ENCODE assay signal across 24 cellular contexts in the genomic region with DNA sequence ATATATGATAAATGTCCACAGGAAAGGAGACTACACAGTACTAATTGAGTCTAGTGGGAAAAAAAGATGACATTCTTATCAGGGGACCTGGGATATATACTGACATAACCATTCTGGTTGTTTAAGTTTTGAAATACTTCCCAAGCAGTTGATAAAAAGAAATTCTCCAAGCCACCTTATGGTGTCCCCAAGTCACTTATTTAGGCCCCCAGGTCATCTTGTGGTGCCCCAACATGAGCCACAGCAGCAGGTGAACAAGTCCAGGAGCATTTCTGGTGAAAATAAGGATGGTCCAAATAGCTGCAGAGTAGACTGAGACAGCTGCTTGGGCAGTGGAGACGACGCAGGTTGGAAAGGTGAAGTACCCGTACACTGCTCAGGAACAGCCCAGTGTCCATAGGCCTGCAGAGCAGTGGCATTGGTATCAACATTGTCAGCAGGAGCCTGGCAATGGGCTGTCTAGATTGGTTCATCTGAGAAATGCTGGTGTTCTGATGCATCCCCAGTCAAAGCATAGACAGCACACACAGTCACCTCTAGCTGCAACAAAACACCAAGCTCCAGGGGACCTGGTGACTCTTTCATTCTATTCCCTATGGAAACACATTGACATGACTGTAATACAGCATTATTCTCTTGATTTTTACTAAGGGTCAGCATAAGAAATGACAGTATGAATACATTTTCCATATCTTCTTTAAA.
DNase-seq lines count a peak whose midpoint lies in the region; ATAC-seq and TF ChIP-seq lines count a peak whose summit lies in the region.
"Had no signal": no experiment of that assay in that cellular context is flagged by ENCODE, and none has a peak within 500 bp of the region (broad histone marks: within the 10 kb centered on the region; RNA-seq: fewer than 3 reads in every experiment).

No MANE protein-coding gene starts in this region.

- no TSS peak for BruUV-seq in PC-3 (replicated peaks; lab: Mats Ljungman, UMichigan)

- no peak overlapping the region for H2BK12ac ChIP-seq in neuronal stem cell (ENCODE audit: low read length)

- H3K9me2 ChIP-seq in GM23248 (ENCODE audit: insufficient read depth), result no peaks in the 10 kb centered on the region
- H3K9me2 ChIP-seq in PC-3 (replicated peaks; ENCODE audit: low read length), result no peaks in the 10 kb centered on the region

- H3K79me2 ChIP-seq in GM23248 (ENCODE audit: insufficient read depth) (no peaks in the 10 kb centered on the region), PC-3 (ENCODE audit: low read length) (no peaks in the 10 kb centered on the region)

- H3K14ac ChIP-seq in neuronal stem cell (ENCODE audit: low read length), result no peak overlapping the region

- WGBS in GM23248 (ENCODE audit: low coverage in 1 of 2, low lambda C conversion rate in 2 of 2, missing lambda C conversion rate in 2 of 2), 2 experiments, result 95 to 100% methylated on average over 3 of the region's 3 CpGs
- no CpG with 5 or more reads among the region's 3 CpGs for WGBS in neuronal stem cell (ENCODE audit: extremely low coverage in 2 of 2, insufficient read length in 2 of 2, insufficient replicate concordance in 1 of 2), 2 donors

- H4K8ac ChIP-seq in neuronal stem cell (ENCODE audit: low read depth, low read length), result no peak overlapping the region

- no peaks in the 10 kb centered on the region for H3K79me1 ChIP-seq in neuronal stem cell (ENCODE audit: low read depth, low read length)

- H4K91ac ChIP-seq in neuronal stem cell (ENCODE audit: low read depth, low read length, poor library complexity), result no peak overlapping the region

- CTCF ChIA-PET in PC-3 (lab: Charles Lee), result interaction anchor here (0.5 kb wide), 1 partner anchor 108 kb away, joined by 5 read pairs; no protein-coding TSS in a partner anchor

- H2BK15ac ChIP-seq in neuronal stem cell (ENCODE audit: low read length), result no peak overlapping the region

- peak; percentile 30 for DNase-seq in GM23248
- DNase-seq in PC-3, result peak; percentile 50
- DNase-seq in dermis blood vessel endothelial cell, result peak; percentile 16
- no peak for DNase-seq in neuronal stem cell (ENCODE audit: low spot score)
- DNase-seq in activated gamma-delta T cell treated with Interleukin-2 at 50 U/mL for 16 hours, result no peak
- DNase-seq in stimulated activated naive CD4-positive, alpha-beta T cell (lab: John Stamatoyannopoulos, UW), result no peak
- no peak for DNase-seq in SIG-M5 treated with dmso at 0.1 percent for 504 hours (lab: John Stamatoyannopoulos, UW; ENCODE audit: unreplicated experiment)
- DNase-seq: activated CD4-positive, alpha-beta T cell treated with anti-CD3 and anti-CD28 coated beads, Interleukin-2, amount 10 ng/mL, durations not matched to agents 24 days and 14 days; activated naive CD8-positive, alpha-beta T cell treated with anti-CD3 and anti-CD28 coated beads, Interleukin-2, amount 10 ng/mL, durations not matched to agents 7 days and 5 days; CD4-positive, alpha-beta T cell; left colon; midbrain; NCI-H1436 treated with DMSO at 0.1 percent for 48 hours; NCI-H526; nephron progenitor cell; Right ventricle myocardium superior; small intestine; stimulated activated naive CD8-positive, alpha-beta T cell treated with anti-CD3 and anti-CD28 coated beads, Interleukin-15, Interleukin-2, amounts not matched to agents 100 U/mL and 50 U/mL, for 24 hours; T-helper 1 cell had no signal

- H2BK5ac ChIP-seq in neuronal stem cell (ENCODE audit: low read length), result no peak overlapping the region

- POLR2A ChIA-PET in PC-3 (lab: Charles Lee; ENCODE audit: unreplicated experiment), result interaction anchor here (0.7 kb wide), 1 partner anchor 92 kb away, joined by 4 read pairs; no protein-coding TSS in a partner anchor

- intact Hi-C loops in PC-3 (cut with micrococcal nuclease), result loop anchor here (1.0 to 10.0 kb wide), 2 partner anchors 42 to 236 kb away; no protein-coding TSS in a partner anchor

- H3K27ac ChIP-seq in GM23248 (0 out of 2 replicates have a peak overlapping the region, but pooled peaks have one; percentile 9), PC-3 (ENCODE audit: low read length) (peak overlapping the region; percentile 70), neuronal stem cell (replicated peaks; ENCODE audit: low read length) (no peak overlapping the region)
- H3K27ac ChIP-seq: gastroesophageal sphincter had no signal

- in situ Hi-C loops in GM23248 (cut with MboI), result no loop called here

- H3K4me3 ChIP-seq in GM23248 (no peak overlapping the region), PC-3 (ENCODE audit: low read length) (0 out of 2 replicates have a peak overlapping the region, but pooled peaks have one; percentile 37), neuronal stem cell (ENCODE audit: low read length in 2 of 2) (no peak overlapping the region)
- H3K4me3 ChIP-seq: gastroesophageal sphincter, HAP-1, tibial nerve had no signal

- no peaks in the 10 kb centered on the region for H3K27me3 ChIP-seq in GM23248 (replicated peaks; ENCODE audit: insufficient read depth)
- no peaks in the 10 kb centered on the region for H3K27me3 ChIP-seq in PC-3 (ENCODE audit: low read length)
- H3K27me3 ChIP-seq in neuronal stem cell (ENCODE audit: control insufficient read depth in 3 of 3, insufficient read depth in 3 of 3, low read depth in 1 of 3, low read length in 3 of 3), result no peaks in the 10 kb centered on the region
- H3K27me3 ChIP-seq: gastroesophageal sphincter, tibial nerve had no signal

- H3K4ac ChIP-seq in neuronal stem cell (ENCODE audit: low read length), result no peak overlapping the region

- no peaks in the 10 kb centered on the region for H3K36me3 ChIP-seq in GM23248 (ENCODE audit: low read depth)
- H3K36me3 ChIP-seq in PC-3 (ENCODE audit: low read depth, low read length), result no peaks in the 10 kb centered on the region
- H3K36me3 ChIP-seq in neuronal stem cell (replicated peaks in 1 of 2; ENCODE audit: control insufficient read depth in 2 of 2, insufficient read depth in 2 of 2, low read length in 2 of 2), result no peaks in the 10 kb centered on the region
- H3K36me3 ChIP-seq: gastroesophageal sphincter, HAP-1, tibial nerve had no signal

- H3K4me1 ChIP-seq in GM23248 (ENCODE audit: insufficient read depth) (peaks cover 15% of the 10 kb centered on the region), PC-3 (ENCODE audit: insufficient read depth, low read length) (peaks cover 33% of the 10 kb centered on the region), neuronal stem cell (ENCODE audit: control insufficient read depth in 2 of 2, insufficient read depth in 1 of 2, low read depth in 1 of 2, low read length in 2 of 2) (peaks cover 3 to 7% of the 10 kb centered on the region in 2 donors)
- H3K4me1 ChIP-seq: HAP-1 had no signal

- TF ChIP-seq CTCF in PC-3 (conservative IDR thresholded peaks at IDR 0.05; ENCODE audit: low read depth, low read length), result no peak

- no peak overlapping the region for H3K23ac ChIP-seq in neuronal stem cell (ENCODE audit: low read depth, low read length, poor library complexity)

- H2BK120ac ChIP-seq in neuronal stem cell (ENCODE audit: low read depth, low read length), result no peak overlapping the region

- H3K9me3 ChIP-seq in GM23248 (ENCODE audit: low read depth) (no peaks in the 10 kb centered on the region), PC-3 (ENCODE audit: low read length) (no peaks in the 10 kb centered on the region), neuronal stem cell (replicated peaks in 1 of 2; ENCODE audit: control insufficient read depth in 2 of 2, insufficient read depth in 1 of 2, low read depth in 1 of 2, low read length in 2 of 2) (no peaks in the 10 kb centered on the region)
- H3K9me3 ChIP-seq: gastroesophageal sphincter, HAP-1, tibial nerve had no signal

- H4K20me1 ChIP-seq in GM23248 (ENCODE audit: insufficient read depth) (no peaks in the 10 kb centered on the region), PC-3 (ENCODE audit: low read length) (no peaks in the 10 kb centered on the region)

- no peak overlapping the region; the same call in 1 of the 2 replicates for H2AFZ ChIP-seq in GM23248
- H2AFZ ChIP-seq in PC-3 (ENCODE audit: low read length), result no peak overlapping the region
- H2AFZ ChIP-seq in neuronal stem cell (ENCODE audit: low read length), result no peak overlapping the region

- ATAC-seq in PC-3 (peak; percentile 65), HG03097 (IDR thresholded peaks at IDR 0.05; ENCODE audit: low FRiP score, unreplicated experiment) (no peak)
- ATAC-seq: gastroesophageal sphincter; HepG2; left colon; stimulated activated naive CD8-positive, alpha-beta T cell treated with anti-CD3 and anti-CD28 coated beads, Interleukin-15, Interleukin-2, amounts not matched to agents 100 U/mL and 50 U/mL, for 24 hours had no signal

- H3K9ac ChIP-seq in GM23248 (no peak overlapping the region), PC-3 (ENCODE audit: low read length) (peak overlapping the region; percentile 15; the same call in 1 of the 2 replicates), neuronal stem cell (ENCODE audit: low read depth, low read length, poor library complexity) (no peak overlapping the region)

- H2AK5ac ChIP-seq in neuronal stem cell (ENCODE audit: low read depth, low read length), result no peak overlapping the region

- H3F3A ChIP-seq in GM23248 (ENCODE audit: insufficient read depth) (no peaks in the 10 kb centered on the region), PC-3 (ENCODE audit: low read length, unreplicated experiment) (no peaks in the 10 kb centered on the region)

- peak overlapping the region; percentile 2 for H3K18ac ChIP-seq in neuronal stem cell (ENCODE audit: low read length)

- H3K4me2 ChIP-seq in GM23248 (ENCODE audit: unreplicated experiment) (peak overlapping the region; percentile 35), PC-3 (ENCODE audit: low read length) (peak overlapping the region; percentile 65), neuronal stem cell (ENCODE audit: insufficient read depth, low read length, poor library complexity, severe bottlenecking) (no peak overlapping the region)

Comparison
In these comparisons a context has a peak if more than half of its experiments do, and no peak if none do; other contexts are left out.
1. DNase-seq: peak in GM23248 (single experiment), PC-3 (single experiment) and dermis blood vessel endothelial cell (single experiment); none in neuronal stem cell (single experiment), activated gamma-delta T cell treated with Interleukin-2 at 50 U/mL for 16 hours (single experiment), stimulated activated naive CD4-positive, alpha-beta T cell (0 of 6) and SIG-M5 treated with dmso at 0.1 percent for 504 hours (single experiment).